1 cellular context compared by ENCODE assay signal in genomic region chr1:232574867-232575523, GRCh38.
TF ChIP-seq lines count a peak whose summit lies in the region.

No MANE protein-coding gene starts in this region.

TF ChIP-seq in HepG2, 621 proteins besides CTCF, POLR2A, EP300 and RAD21 (continued from another document):
- TF ChIP-seq ZNF687 (CRISPR knock-in tag; IDR thresholded peaks at IDR 0.05) (no peak), HDAC1 (CRISPR knock-in tag; IDR thresholded peaks at IDR 0.05) (no peak), ZNF761 (CRISPR knock-in tag; conservative IDR thresholded peaks at IDR 0.05) (no peak), HNF1B (CRISPR knock-in tag; IDR thresholded peaks at IDR 0.05) (no peak), ZNF431 (CRISPR knock-in tag; IDR thresholded peaks at IDR 0.05; ENCODE audit: borderline replicate concordance, low read depth) (no peak), SUZ12 (IDR thresholded peaks at IDR 0.05; ENCODE audit: low read depth, low read length) (no peak), KAT7 (CRISPR knock-in tag; IDR thresholded peaks at IDR 0.05; ENCODE audit: borderline replicate concordance) (no peak), RCOR2 (CRISPR knock-in tag; IDR thresholded peaks at IDR 0.05) (no peak), ZNF572 (CRISPR knock-in tag; IDR thresholded peaks at IDR 0.05) (no peak), POGK (CRISPR knock-in tag; conservative IDR thresholded peaks at IDR 0.05) (no peak), ZNF772 (CRISPR knock-in tag; IDR thresholded peaks at IDR 0.05) (no peak)
